In genomic region chr2:19349911-19350677, GRCh38 we compare ENCODE assay signal across 8 cellular contexts. TPM values are rescaled to one million over a fixed set of nuclear protein-coding genes. Genes with fewer than 3 reads are reported as not detected.
DNase-seq lines count a peak whose midpoint lies in the region; ATAC-seq, FAIRE-seq and TF ChIP-seq lines count a peak whose summit lies in the region.

No MANE protein-coding gene starts in this region.

- H3K36me3 Mint-ChIP-seq in activated T-cell treated with anti-CD3 and anti-CD28 coated beads, Interleukin-2, amount 50 U/mL, for 72 hours (ENCODE audit: insufficient read depth in 2 of 2), result peaks cover 1 to 8% of the 10 kb centered on the region in 2 donors

- no peaks in the 10 kb centered on the region for H3K9me3 ChIP-seq in osteoblast (ENCODE audit: low read depth, low read length)

- DNase-seq in CD1c-positive myeloid dendritic cell (ENCODE audit: extremely low spot score) (peak; percentile 74), HuH-7.5 (ENCODE audit: low spot score) (peak; percentile 70), globus pallidus (ENCODE audit: low spot score) (peak; percentile 76), osteoblast (ENCODE audit: insufficient read length, low spot score, missing footprints) (peak; percentile 96), GM12892 (ENCODE audit: insufficient read length) (no peak)
- DNase-seq in activated T-cell treated with anti-CD3 and anti-CD28 coated beads, Interleukin-2, amount 50 U/mL, for 72 hours, result peak; percentile 71 to 82

- H3K9me3 Mint-ChIP-seq in activated T-cell treated with anti-CD3 and anti-CD28 coated beads, Interleukin-2, amount 50 U/mL, for 72 hours, result no peaks in the 10 kb centered on the region

- H3K4me3 Mint-ChIP-seq in activated T-cell treated with anti-CD3 and anti-CD28 coated beads, Interleukin-2, amount 50 U/mL, for 72 hours, result peak overlapping the region; percentile 23 to 77

- peak; percentile 26 to 38 for ATAC-seq in activated T-cell treated with anti-CD3 and anti-CD28 coated beads, Interleukin-2, amount 50 U/mL, for 72 hours (replicated peaks in 1 of 2)
- ATAC-seq in esophagus mucosa, result no peak
- no peak for ATAC-seq in GM21737 (IDR thresholded peaks at IDR 0.05; ENCODE audit: unreplicated experiment)

- H4K20me1 ChIP-seq in osteoblast (ENCODE audit: insufficient read depth, low read length), result peaks cover 7% of the 10 kb centered on the region

- peak; percentile 64 for TF ChIP-seq CTCF in osteoblast (IDR thresholded peaks at IDR 0.05; ENCODE audit: extremely low read depth, low read depth, low read length)

- H3K4me1 ChIP-seq in osteoblast (ENCODE audit: insufficient read depth, low read length), result peaks cover 10% of the 10 kb centered on the region

- no peaks in the 10 kb centered on the region for H3K27me3 ChIP-seq in osteoblast (ENCODE audit: insufficient read depth, low read length)

- H3K79me2 ChIP-seq in osteoblast (ENCODE audit: insufficient read depth, low read length), result peaks cover 37% of the 10 kb centered on the region

- no peak for TF ChIP-seq POLR2A in GM12892 (IDR thresholded peaks at IDR 0.05; ENCODE audit: low read depth, low read length)

- peaks cover 33% of the 10 kb centered on the region for H3K4me1 Mint-ChIP-seq in activated T-cell treated with anti-CD3 and anti-CD28 coated beads, Interleukin-2, amount 50 U/mL, for 72 hours (ENCODE audit: low read depth)

- H3K4me2 ChIP-seq in osteoblast (ENCODE audit: insufficient read depth, low read length), result peak overlapping the region; percentile 74

- no peak for FAIRE-seq in GM12892 (lab: Jason Lieb, UNC)

- peaks cover 54% of the 10 kb centered on the region for H3K27me3 Mint-ChIP-seq in activated T-cell treated with anti-CD3 and anti-CD28 coated beads, Interleukin-2, amount 50 U/mL, for 72 hours (ENCODE audit: low read depth)

- no peak overlapping the region for H3K27ac Mint-ChIP-seq in activated T-cell treated with anti-CD3 and anti-CD28 coated beads, Interleukin-2, amount 50 U/mL, for 72 hours

- H3K36me3 ChIP-seq in osteoblast (ENCODE audit: insufficient read depth, low read length), result peaks cover 12% of the 10 kb centered on the region

- peak overlapping the region; percentile 57 for H3K4me3 ChIP-seq in osteoblast (ENCODE audit: insufficient read depth, low read length)

- H3K27ac ChIP-seq in osteoblast (ENCODE audit: low read depth, low read length), result no peak overlapping the region

- H2AFZ ChIP-seq in osteoblast (ENCODE audit: low read length), result peak overlapping the region; percentile 68

RNA-seq across cellular contexts. Expression of gene OSR1, which starts 8.3 kb away (rescaled TPM):
- total RNA-seq in activated T-cell treated with anti-CD3 and anti-CD28 coated beads, Interleukin-2, amount 50 U/mL, for 72 hours, result not detected
- total RNA-seq in osteoblast (15.2 and 20.9 TPM in 2 replicates), esophagus mucosa (0.96 TPM)
- polyA plus RNA-seq in GM12892 (2012; ENCODE audit: missing spikeins), result not detected

Comparison
In these comparisons a context has a peak if more than half of its experiments do, and no peak if none do; other contexts are left out.
1. ATAC-seq: peak in activated T-cell treated with anti-CD3 and anti-CD28 coated beads, Interleukin-2, amount 50 U/mL, for 72 hours (2 of 2); none in esophagus mucosa (single experiment) and GM21737 (single experiment).